ENCODE assay signal across 8 cellular contexts in the genomic region with DNA sequence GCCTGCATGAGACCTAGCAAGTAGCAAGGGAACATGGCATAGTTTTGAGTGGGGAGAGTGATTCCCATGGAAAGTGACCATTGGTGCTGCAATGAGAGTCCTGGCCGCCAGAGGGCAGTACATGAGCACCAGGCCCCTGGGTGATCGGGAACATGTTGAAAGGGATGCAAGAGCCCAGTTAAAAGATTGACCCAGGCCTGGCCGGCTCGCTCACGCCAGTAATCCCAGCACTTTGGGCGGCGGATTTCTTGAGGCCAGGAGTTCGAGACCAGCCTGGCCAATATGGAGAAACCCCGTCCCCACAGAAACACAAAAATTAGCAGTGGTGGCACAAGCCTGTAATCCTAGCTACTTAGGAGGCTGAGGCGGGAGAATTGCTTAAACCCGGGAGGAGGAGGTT. TPM values are rescaled to one million over a fixed set of nuclear protein-coding genes. Genes with fewer than 3 reads are reported as not detected.
DNase-seq lines count a peak whose midpoint lies in the region; ATAC-seq and TF ChIP-seq lines count a peak whose summit lies in the region.

No MANE protein-coding gene starts in this region.

- POLR2A ChIA-PET in CD8-positive, alpha-beta T cell (lab: Charles Lee), result no interaction called here

- in situ Hi-C loops in SK-MEL-5 (cut with HindIII; ENCODE audit: low pct_unique_long_range_greater_than_20kb, low sequenced_read_pairs), result no loop called here

- WGBS in prostate gland, result 50% methylated on average over 11 of the region's 11 CpGs

- no peaks in the 10 kb centered on the region for H3K4me1 ChIP-seq in CD8-positive, alpha-beta T cell (ENCODE audit: insufficient read depth, low read length)
- H3K4me1 ChIP-seq in prostate gland (replicated peaks), result no peaks in the 10 kb centered on the region

- no peaks in the 10 kb centered on the region for H3K36me3 ChIP-seq in CD8-positive, alpha-beta T cell (ENCODE audit: insufficient read depth, low read length)
- H3K36me3 ChIP-seq in prostate gland, result no peaks in the 10 kb centered on the region

- H3K4me3 ChIP-seq in CD8-positive, alpha-beta T cell (ENCODE audit: low read depth, low read length), result no peak overlapping the region
- H3K4me3 ChIP-seq in prostate gland, result no peak overlapping the region

- no peaks in the 10 kb centered on the region for H3K9me3 Mint-ChIP-seq in CD8-positive, alpha-beta T cell

- H3K36me3 Mint-ChIP-seq in CD8-positive, alpha-beta T cell, result no peaks in the 10 kb centered on the region

- intact Hi-C loops in CD8-positive, alpha-beta T cell (cut with DNase I, micrococcal nuclease), result loop anchor here (1.0 kb wide), 3 partner anchors 76 to 112 kb away; no protein-coding TSS in a partner anchor
- intact Hi-C loops in Right ventricle myocardium superior (cut with DNase I), result loop anchor here (5.0 to 10.0 kb wide), 2 partner anchors 54 to 76 kb away; no protein-coding TSS in a partner anchor
- intact Hi-C loops in prostate gland (cut with DNase I), result loop anchor here (5.0 kb wide), 1 partner anchor 76 kb away; no protein-coding TSS in a partner anchor

- peaks cover 18% of the 10 kb centered on the region for H3K27me3 Mint-ChIP-seq in CD8-positive, alpha-beta T cell (ENCODE audit: low read depth)

- TF ChIP-seq POLR2A in prostate gland (IDR thresholded peaks at IDR 0.05), result no peak

- H3K27ac Mint-ChIP-seq in CD8-positive, alpha-beta T cell, result no peak overlapping the region

- no peak overlapping the region for H3K4me3 Mint-ChIP-seq in CD8-positive, alpha-beta T cell

- H3K4me1 Mint-ChIP-seq in CD8-positive, alpha-beta T cell (ENCODE audit: low read depth), result no peaks in the 10 kb centered on the region

- CTCF ChIA-PET in CD8-positive, alpha-beta T cell (lab: Charles Lee), result interaction anchor here (0.7 to 3.5 kb wide), 22 partner anchors 8 to 1494 kb away, joined by 3 to 51 read pairs (median 5); a partner anchor contains a TSS

- H3K27me3 ChIP-seq in CD8-positive, alpha-beta T cell (ENCODE audit: insufficient read depth, low read length), result no peaks in the 10 kb centered on the region
- H3K27me3 ChIP-seq in prostate gland (replicated peaks; ENCODE audit: insufficient read depth), result no peaks in the 10 kb centered on the region

- TF ChIP-seq CTCF in CD8-positive, alpha-beta T cell (IDR thresholded peaks at IDR 0.05), result peak; percentile 81
- TF ChIP-seq CTCF in prostate gland (IDR thresholded peaks at IDR 0.05), result peak; percentile 62 to 70 (median 62)

- no peak overlapping the region for H3K27ac ChIP-seq in CD8-positive, alpha-beta T cell (ENCODE audit: low read depth, low read length)
- H3K27ac ChIP-seq in prostate gland, result no peak overlapping the region

- ATAC-seq in CD8-positive, alpha-beta T cell, result peak; percentile 62
- ATAC-seq in GM19372 (IDR thresholded peaks at IDR 0.05; ENCODE audit: low read depth, unreplicated experiment) (peak; percentile 97), HG03432 (IDR thresholded peaks at IDR 0.05; ENCODE audit: unreplicated experiment) (peak; percentile 98), Right ventricle myocardium superior (ENCODE audit: poor library complexity) (peak; percentile 79)

- H3K9me3 ChIP-seq in CD8-positive, alpha-beta T cell (ENCODE audit: low read length), result no peaks in the 10 kb centered on the region
- H3K9me3 ChIP-seq in prostate gland, result no peaks in the 10 kb centered on the region

- DNase-seq in CD8-positive, alpha-beta T cell, result peak in 6 of 7 experiments; percentile 30 to 72 (median 50)
- DNase-seq in SK-MEL-5 (ENCODE audit: low read depth, low spot score), result peak; percentile 77
- peak in 3 of 4 experiments; percentile 20 to 45 (median 29) for DNase-seq in activated naive CD4-positive, alpha-beta T cell (lab: John Stamatoyannopoulos, UW)
- DNase-seq in Right ventricle myocardium superior, result peak; percentile 75
- DNase-seq in prostate gland (ENCODE audit: low spot score), result peak; percentile 20
- DNase-seq in amniotic stem cell (lab: John Stamatoyannopoulos, UW), result no peak

RNA-seq across cellular contexts. Expression of a gene that starts 22.2 kb away (rescaled TPM):
- total RNA-seq in CD8-positive, alpha-beta T cell, result not detected
- total RNA-seq in SK-MEL-5 (2014; rRNA removed; shearing (Covaris generic)), result 0.37 and 2.3 TPM in 2 replicates
- 0.16 and 0.29 TPM in 2 replicates for polyA plus RNA-seq in SK-MEL-5 (2015; cell fraction: cytosol; rRNA removed)
- polyA plus RNA-seq in SK-MEL-5 (2015; cell fraction: nucleus; rRNA removed), result 3.6 and 4.8 TPM in 2 replicates
- 0.62 TPM for total RNA-seq in Right ventricle myocardium superior
- 1 to 10 TPM in 1 of 2 donors, not detected in 1; 2.0 TPM for total RNA-seq in prostate gland
